16 cellular contexts compared by ENCODE assay signal in the genomic region with DNA sequence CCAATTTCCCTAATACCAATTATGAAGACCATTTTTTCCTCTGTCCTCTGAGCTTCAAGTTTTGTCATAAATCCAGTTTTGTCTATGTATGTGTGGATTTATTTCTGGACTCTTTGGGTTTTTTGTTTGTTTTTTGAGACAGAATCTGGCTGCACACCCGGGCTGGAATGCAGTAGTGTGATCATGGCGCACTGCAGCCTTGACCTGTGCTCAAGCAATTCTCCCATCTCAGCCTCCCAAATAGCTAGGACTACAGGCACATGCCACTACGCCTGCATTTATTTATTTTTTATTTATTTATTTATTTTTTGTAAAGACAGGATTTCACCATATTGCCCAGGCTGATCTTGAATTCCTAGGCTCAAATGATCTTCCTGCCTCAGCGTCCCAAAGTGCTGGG.
"Had no signal": no experiment of that assay in that cellular context is flagged by ENCODE, and none has a peak within 500 bp of the region (broad histone marks: within the 10 kb centered on the region; RNA-seq: fewer than 3 reads in every experiment).

No MANE protein-coding gene starts in this region.

- H3K4me2 ChIP-seq: SK-N-SH had no signal

- H3K27ac ChIP-seq: HL-60 had no signal

- H3K9me3 ChIP-seq: SK-N-SH had no signal

- H3K9me2 ChIP-seq: SK-N-SH had no signal

- H3K9ac ChIP-seq: SK-N-SH had no signal

- DNase-seq: MM.1S, NCI-H1092 treated with DMSO at 0.1 percent for 48 hours, NCI-H1436, NCI-H187, NCI-H2081 treated with DMSO at 0.1 percent for 48 hours, NCI-H2171, NCI-H226, NCI-H446, NCI-H510A, NCI-H524 treated with DMSO at 0.1 percent for 48 hours, NCI-H69, Right ventricle myocardium superior, RPMI8226, SIG-M5, SK-N-SH had no signal
